ENCODE assay signal across 1 cellular context in the genomic region with DNA sequence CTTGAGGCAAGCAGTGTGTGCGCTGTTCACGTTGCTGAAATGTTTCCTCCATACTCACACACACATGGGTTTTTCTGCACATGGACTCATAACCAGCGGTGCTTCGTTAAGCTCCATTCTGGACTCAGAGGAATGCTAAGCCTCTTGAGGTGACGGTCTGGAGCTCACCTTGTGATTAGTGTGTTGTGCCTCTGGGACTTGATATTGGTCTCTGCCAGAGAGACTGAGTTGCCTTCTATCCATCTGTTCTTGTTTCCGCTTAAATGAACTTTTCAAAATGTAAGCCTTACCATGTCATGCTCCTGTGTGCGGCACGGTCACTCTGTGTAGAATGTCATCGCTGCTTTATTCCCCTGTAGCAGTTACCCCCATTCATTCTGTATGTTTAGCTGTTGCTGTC.
TF ChIP-seq lines count a peak whose summit lies in the region.

No MANE protein-coding gene starts in this region.

TF ChIP-seq in IMR-90, 13 proteins besides CTCF, POLR2A, EP300 and RAD21:
- TF ChIP-seq NFE2L2 (IDR thresholded peaks at IDR 0.05; ENCODE audit: low read depth, low read length) (no peak), RCOR1 (IDR thresholded peaks at IDR 0.05; ENCODE audit: insufficient replicate concordance, low read length) (no peak), MAZ (IDR thresholded peaks at IDR 0.05; ENCODE audit: borderline replicate concordance, low read depth, low read length) (no peak), SMC3 (IDR thresholded peaks at IDR 0.05; ENCODE audit: low read depth, low read length) (no peak)
